Comparison of ENCODE assay signal across 8 cellular contexts in the genomic region with DNA sequence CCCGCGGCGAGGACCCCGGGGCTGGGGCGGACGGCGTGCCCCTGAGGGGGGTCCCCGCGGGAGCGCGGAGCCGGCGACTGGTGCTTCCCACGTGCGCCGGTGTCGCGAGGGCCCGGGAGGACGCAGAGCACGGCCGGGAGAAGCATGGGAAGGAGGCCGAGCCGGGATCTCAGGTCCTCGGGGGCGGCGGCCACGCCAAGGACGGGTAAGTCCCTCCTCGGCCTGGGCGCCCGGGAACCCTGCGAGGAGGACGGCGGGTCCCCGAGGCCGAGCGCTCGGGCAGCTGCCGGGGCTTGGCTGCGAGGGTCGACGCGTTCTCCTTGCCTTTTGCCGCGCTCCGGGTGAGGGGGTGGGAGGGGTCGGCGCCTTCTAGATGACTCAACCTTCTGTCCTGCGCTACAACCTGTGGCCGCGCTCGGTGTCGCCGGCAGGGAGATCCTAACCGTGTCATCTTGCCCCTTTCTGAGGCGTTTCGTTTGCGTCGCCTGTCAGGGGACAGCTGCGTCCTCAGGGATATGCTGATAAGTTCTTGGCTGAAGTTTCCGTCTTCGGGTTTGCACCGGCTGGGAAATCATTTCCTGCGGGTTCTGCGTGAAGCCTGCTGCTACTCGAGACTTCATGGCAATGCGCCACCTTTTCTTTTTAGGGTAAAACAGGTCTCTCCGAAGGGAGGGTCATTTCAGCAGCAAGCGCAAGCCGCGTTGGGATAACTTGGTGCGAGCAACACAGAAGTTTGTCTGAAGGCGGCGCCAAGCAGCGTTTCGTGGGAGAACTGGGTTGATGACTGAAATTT. TPM values are rescaled to one million over a fixed set of nuclear protein-coding genes. Genes with fewer than 3 reads are reported as not detected.
DNase-seq lines count a peak whose midpoint lies in the region; ATAC-seq lines count a peak whose summit lies in the region.

No MANE protein-coding gene starts in this region.

- no peaks in the 10 kb centered on the region for H3K9me3 ChIP-seq in duodenal mucosa (ENCODE audit: control insufficient read depth in 1 of 2, low read length in 2 of 2)

- H3K9ac ChIP-seq in duodenal mucosa (ENCODE audit: low read depth in 1 of 2, low read length in 2 of 2) = peak overlapping the region; percentile 75 to 82

- H3K27me3 ChIP-seq in duodenal mucosa (ENCODE audit: control insufficient read depth in 1 of 2, insufficient read depth in 2 of 2, low read length in 2 of 2) = no peaks in the 10 kb centered on the region

- H3K4me3 ChIP-seq in duodenal mucosa (ENCODE audit: low read depth in 1 of 2, low read length in 2 of 2) = peak overlapping the region; percentile 96 to 97

- peak overlapping the region; percentile 78 for H3K27ac ChIP-seq in duodenal mucosa (ENCODE audit: low read depth, low read length)

- peaks cover 0 to 3% of the 10 kb centered on the region in 2 donors for H3K36me3 ChIP-seq in duodenal mucosa (ENCODE audit: control insufficient read depth in 1 of 2, insufficient read depth in 2 of 2, low read length in 2 of 2)

- H3K4me1 ChIP-seq in duodenal mucosa (ENCODE audit: control insufficient read depth in 1 of 2, insufficient read depth in 2 of 2, low read length in 2 of 2) = peaks cover 16 to 17% of the 10 kb centered on the region in 2 donors

- DNase-seq in DMS79 treated with DMSO at 0.1 percent for 48 hours (lab: John Stamatoyannopoulos, UW) (peak; percentile 27), DMS79 (lab: John Stamatoyannopoulos, UW) (no peak), NCI-H1092 treated with DMSO at 0.1 percent for 48 hours (lab: John Stamatoyannopoulos, UW) (peak; percentile 28), lung microvascular endothelial cell (ENCODE audit: low read depth in 2 of 2) (peak; percentile 69 to 84)
- DNase-seq in activated CD4-positive, alpha-beta T cell treated with anti-CD3 and anti-CD28 coated beads, Interleukin-2, amount 50 U/mL, for 24 hours (ENCODE audit: low read depth in 1 of 2, low spot score in 1 of 2) = peak; percentile 45 to 58
- peak; percentile 49 to 67 (median 54) for DNase-seq in stimulated activated CD4-positive, alpha-beta T cell treated with anti-CD3 and anti-CD28 coated beads, TNF-alpha, amount 100 ng/mL, for 48 hours (ENCODE audit: low read depth in 3 of 3)

- peak; percentile 54 for ATAC-seq in HG02588 (IDR thresholded peaks at IDR 0.05; ENCODE audit: unreplicated experiment)

RNA-seq across cellular contexts. Expression of a gene that starts 0.5 kb away (rescaled TPM):
- total RNA-seq in lung microvascular endothelial cell = 34.9 and 53.6 TPM in 2 replicates

RNA-seq across cellular contexts. Expression of a gene that starts 18.8 kb away (rescaled TPM):
- total RNA-seq in lung microvascular endothelial cell = 12.9 and 18.5 TPM in 2 replicates
